1 cellular context compared by ENCODE assay signal in the genomic region with DNA sequence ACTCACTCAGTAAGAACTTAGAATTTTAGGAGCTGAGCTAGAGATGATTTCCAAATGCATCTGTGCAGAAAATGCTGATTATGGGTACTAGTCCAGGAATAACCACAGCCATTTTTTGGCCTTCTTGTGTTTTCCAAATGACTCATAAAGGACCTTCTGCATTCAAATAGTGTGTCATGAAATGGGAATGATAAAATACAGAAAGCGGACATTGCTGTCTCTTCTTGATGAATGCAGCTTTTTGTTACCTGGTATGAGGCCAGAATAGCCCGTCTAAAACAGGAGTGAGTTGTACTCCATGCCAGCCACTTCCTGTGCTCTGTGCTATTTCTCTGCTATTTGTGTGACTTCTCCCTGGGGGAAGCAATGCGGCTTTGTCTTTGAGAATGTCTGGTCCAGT.
TF ChIP-seq lines count a peak whose summit lies in the region.

No MANE protein-coding gene starts in this region.

TF ChIP-seq in HepG2, 621 proteins besides CTCF, POLR2A, EP300 and RAD21 (continued from another document):
- TF ChIP-seq POGK (CRISPR knock-in tag; conservative IDR thresholded peaks at IDR 0.05), result no peak
- TF ChIP-seq FOSL2 (CRISPR knock-in tag; IDR thresholded peaks at IDR 0.05), result peak; percentile 54
- TF ChIP-seq IRX3 (CRISPR knock-in tag; IDR thresholded peaks at IDR 0.05; ENCODE audit: borderline replicate concordance, low read depth), result no peak
- no peak for TF ChIP-seq FOXC1 (CRISPR knock-in tag; IDR thresholded peaks at IDR 0.05; ENCODE audit: borderline replicate concordance)
